1 cellular context compared by ENCODE assay signal in genomic region chr12:123601602-123602489, GRCh38.
TF ChIP-seq lines count a peak whose summit lies in the region.

TSS of gene DDX55 (plus strand) at chr12:123602099. CDS start at chr12:123602149, 50 bp downstream.

TF ChIP-seq in IMR-90, 13 proteins besides CTCF, POLR2A, EP300 and RAD21:
- no peak for TF ChIP-seq ELK1 (IDR thresholded peaks at IDR 0.05; ENCODE audit: borderline replicate concordance, low read depth, low read length)
- 0 out of 2 replicates have a peak, but pooled peaks have one; percentile 34 for TF ChIP-seq BHLHE40 (IDR thresholded peaks at IDR 0.05; ENCODE audit: low read depth, low read length)
- TF ChIP-seq RFX5 (IDR thresholded peaks at IDR 0.05; ENCODE audit: low read depth, low read length) = no peak
- no peak for TF ChIP-seq CHD1 (IDR thresholded peaks at IDR 0.05; ENCODE audit: low read depth, low read length)
- TF ChIP-seq MXI1 (IDR thresholded peaks at IDR 0.05; ENCODE audit: borderline replicate concordance, low read depth, low read length) = peak; percentile 91; the same call in 1 of the 2 replicates
- TF ChIP-seq NFE2L2 (IDR thresholded peaks at IDR 0.05; ENCODE audit: low read depth, low read length) = no peak
- TF ChIP-seq RCOR1 (IDR thresholded peaks at IDR 0.05; ENCODE audit: insufficient replicate concordance, low read length) = no peak
- TF ChIP-seq FOS (IDR thresholded peaks at IDR 0.05; ENCODE audit: low read depth, low read length) = no peak
- TF ChIP-seq MAZ (IDR thresholded peaks at IDR 0.05; ENCODE audit: borderline replicate concordance, low read depth, low read length) = peak; percentile 86; the same call in 1 of the 2 replicates
- TF ChIP-seq USF2 (IDR thresholded peaks at IDR 0.05; ENCODE audit: low read depth, low read length) = peak; percentile 78
- no peak for TF ChIP-seq SMC3 (IDR thresholded peaks at IDR 0.05; ENCODE audit: low read depth, low read length)
- TF ChIP-seq CEBPB (IDR thresholded peaks at IDR 0.05; ENCODE audit: low read depth, low read length) = no peak
- no peak for TF ChIP-seq MAFK (IDR thresholded peaks at IDR 0.05; ENCODE audit: low read depth, low read length)
